ENCODE assay signal across 11 cellular contexts in the genomic region with DNA sequence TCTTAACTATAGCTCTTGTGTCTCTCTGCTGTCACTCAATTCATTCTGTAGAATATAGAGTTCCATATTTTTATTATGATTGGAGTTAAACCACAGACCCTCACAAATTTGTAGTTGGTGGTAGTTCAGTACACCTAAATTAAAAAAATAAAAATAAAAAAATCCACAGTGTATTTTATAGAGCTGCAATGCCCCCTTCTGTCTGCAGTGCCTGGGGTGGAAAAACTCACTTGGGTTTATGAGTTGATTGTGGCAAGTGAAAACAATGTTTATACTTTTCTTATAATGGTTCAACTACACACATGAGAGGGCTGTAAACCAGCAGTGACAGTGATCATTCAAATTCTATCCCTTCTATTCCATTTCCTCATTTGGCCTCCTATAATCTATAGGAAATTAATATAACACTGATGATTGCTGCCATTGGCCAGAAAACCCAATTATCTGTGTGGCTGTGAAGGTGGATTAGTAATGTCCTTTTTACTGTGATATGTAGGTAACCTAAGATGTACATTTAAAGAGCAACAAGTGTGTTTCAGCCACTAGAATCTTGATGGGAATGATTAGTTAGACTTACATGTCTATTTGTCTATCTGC.
DNase-seq lines count a peak whose midpoint lies in the region; ATAC-seq and TF ChIP-seq lines count a peak whose summit lies in the region.
"Had no signal": no experiment of that assay in that cellular context is flagged by ENCODE, and none has a peak within 500 bp of the region (broad histone marks: within the 10 kb centered on the region; RNA-seq: fewer than 3 reads in every experiment).

No MANE protein-coding gene starts in this region.

- no peak overlapping the region for H3K4me2 ChIP-seq in osteoblast (ENCODE audit: insufficient read depth, low read length)

- H3K36me3 ChIP-seq in osteoblast (ENCODE audit: insufficient read depth, low read length) = no peaks in the 10 kb centered on the region

- H4K20me1 ChIP-seq in osteoblast (ENCODE audit: insufficient read depth, low read length) = no peaks in the 10 kb centered on the region

- no peaks in the 10 kb centered on the region for H3K4me1 ChIP-seq in osteoblast (ENCODE audit: insufficient read depth, low read length)

- no peak overlapping the region for H3K4me3 ChIP-seq in epithelial cell of esophagus (ENCODE audit: low read length)
- no peak overlapping the region for H3K4me3 ChIP-seq in osteoblast (ENCODE audit: insufficient read depth, low read length)

- H2AFZ ChIP-seq in osteoblast (ENCODE audit: low read length) = no peak overlapping the region

- peak; percentile 76 for TF ChIP-seq CTCF in epithelial cell of esophagus (IDR thresholded peaks at IDR 0.05; ENCODE audit: insufficient read depth, low read depth, low read length, missing control alignments)
- peak; percentile 73 for TF ChIP-seq CTCF in osteoblast (IDR thresholded peaks at IDR 0.05; ENCODE audit: extremely low read depth, low read depth, low read length)

- no peaks in the 10 kb centered on the region for H3K27me3 ChIP-seq in osteoblast (ENCODE audit: insufficient read depth, low read length)

- no peak for ATAC-seq in GM21360 (IDR thresholded peaks at IDR 0.05; ENCODE audit: unreplicated experiment)
- no peak for ATAC-seq in GM18858 (IDR thresholded peaks at IDR 0.05; ENCODE audit: unreplicated experiment)
- no peak for ATAC-seq in GM21825 (IDR thresholded peaks at IDR 0.05; ENCODE audit: unreplicated experiment)
- ATAC-seq: activated naive CD8-positive, alpha-beta T cell treated with anti-CD3 and anti-CD28 coated beads, Interleukin-2, amount 50 U/mL, for 24 hours had no signal

- H3K9me3 ChIP-seq in osteoblast (ENCODE audit: low read depth, low read length) = no peaks in the 10 kb centered on the region

- DNase-seq in ELR (ENCODE audit: low read depth) (peak; percentile 37), NCI-H69 (lab: John Stamatoyannopoulos, UW) (peak; percentile 39), epithelial cell of esophagus (ENCODE audit: low read depth) (no peak), osteoblast (ENCODE audit: insufficient read length, low spot score, missing footprints) (no peak), OCI-M2 (lab: John Stamatoyannopoulos, UW; ENCODE audit: unreplicated experiment) (no peak)
- DNase-seq: activated naive CD8-positive, alpha-beta T cell treated with anti-CD3 and anti-CD28 coated beads, Interleukin-2, amount 50 U/mL, for 24 hours; left cardiac atrium; MV-4-11 had no signal

- H3K27ac ChIP-seq in osteoblast (ENCODE audit: low read depth, low read length) = no peak overlapping the region

- H3K79me2 ChIP-seq in osteoblast (ENCODE audit: insufficient read depth, low read length) = no peaks in the 10 kb centered on the region

Comparison
In these comparisons a context has a peak if more than half of its experiments do, and no peak if none do; other contexts are left out.
1. DNase-seq: peak in ELR (single experiment) and NCI-H69 (single experiment); none in epithelial cell of esophagus (single experiment), osteoblast (single experiment) and OCI-M2 (single experiment).